In the genomic region with DNA sequence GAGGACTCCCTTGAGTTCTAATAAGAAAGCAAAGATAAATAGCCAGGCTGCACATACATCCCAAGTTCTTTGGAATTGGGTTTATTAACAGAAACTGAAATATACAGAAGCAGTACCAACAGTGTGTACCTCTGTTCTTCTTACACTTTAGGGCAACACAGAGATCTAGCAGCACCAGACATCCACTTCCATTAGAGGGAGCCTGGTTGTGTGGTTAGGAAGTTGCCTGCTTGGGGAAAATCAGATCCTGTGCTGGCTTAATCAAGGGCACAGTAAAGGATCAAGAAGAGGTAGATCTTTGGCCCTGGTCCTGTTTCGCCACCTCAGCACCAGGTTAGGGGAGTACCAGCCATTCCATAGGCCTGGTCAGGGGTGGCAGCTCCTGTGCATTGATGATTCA, we compare ENCODE assay signal across 19 cellular contexts.
DNase-seq lines count a peak whose midpoint lies in the region; ATAC-seq, FAIRE-seq and TF ChIP-seq lines count a peak whose summit lies in the region.
"Had no signal": no experiment of that assay in that cellular context is flagged by ENCODE, and none has a peak within 500 bp of the region (broad histone marks: within the 10 kb centered on the region; RNA-seq: fewer than 3 reads in every experiment).

No MANE protein-coding gene starts in this region.

- peaks cover 25% of the 10 kb centered on the region for H3K9me3 Mint-ChIP-seq in activated T-helper 2 cell treated with anti-CD3 and anti-CD28 coated beads, Interferon-gamma antibody, Interleukin-2, Interleukin-4, amounts not matched to agents 10 μg/mL and 5 μg/mL and 100 μg/mL, durations not matched to agents 14 hours and 24 hours and 36 hours

- H3K4me3 Mint-ChIP-seq in activated T-helper 2 cell treated with anti-CD3 and anti-CD28 coated beads, Interferon-gamma antibody, Interleukin-2, Interleukin-4, amounts not matched to agents 10 μg/mL and 5 μg/mL and 100 μg/mL, durations not matched to agents 14 hours and 24 hours and 36 hours (ENCODE audit: low read depth) = no peak overlapping the region
- H3K4me3 Mint-ChIP-seq: activated CD4-positive, alpha-beta T cell treated with anti-CD3 and anti-CD28 coated beads for 36 hours; B cell; effector memory CD8-positive, alpha-beta T cell; naive thymus-derived CD4-positive, alpha-beta T cell had no signal

- H3K4me2 ChIP-seq in keratinocyte (ENCODE audit: control insufficient read depth, extremely low read depth, insufficient read depth, low read depth, low read length) = no peak overlapping the region

- no peaks in the 10 kb centered on the region for H3K9me3 ChIP-seq in keratinocyte (ENCODE audit: control insufficient read depth, low read depth, low read length)
- no peaks in the 10 kb centered on the region for H3K9me3 ChIP-seq in HAP-1
- H3K9me3 ChIP-seq: SJCRH30 had no signal

- ATAC-seq in HG02763 (IDR thresholded peaks at IDR 0.05; ENCODE audit: unreplicated experiment) = no peak
- ATAC-seq: activated CD4-positive, alpha-beta T cell treated with anti-CD3 and anti-CD28 coated beads for 36 hours; effector memory CD8-positive, alpha-beta T cell; naive thymus-derived CD4-positive, alpha-beta T cell had no signal

- FAIRE-seq in keratinocyte (lab: Jason Lieb, UNC) = no peak

- H3K4me1 ChIP-seq in keratinocyte (ENCODE audit: control insufficient read depth, extremely low read depth, insufficient read depth, low read length) (no peaks in the 10 kb centered on the region), HAP-1 (no peaks in the 10 kb centered on the region)
- H3K4me1 ChIP-seq: parathyroid adenoma, SJCRH30 had no signal

- no peak overlapping the region for H3K9ac ChIP-seq in keratinocyte (ENCODE audit: control insufficient read depth, extremely low read depth, insufficient read depth, low read length)
- H3K9ac ChIP-seq: parathyroid adenoma had no signal

- H3K36me3 Mint-ChIP-seq in activated T-helper 2 cell treated with anti-CD3 and anti-CD28 coated beads, Interferon-gamma antibody, Interleukin-2, Interleukin-4, amounts not matched to agents 10 μg/mL and 5 μg/mL and 100 μg/mL, durations not matched to agents 14 hours and 24 hours and 36 hours (ENCODE audit: low read depth) = no peaks in the 10 kb centered on the region
- H3K36me3 Mint-ChIP-seq: naive thymus-derived CD4-positive, alpha-beta T cell had no signal

- H3K4me1 Mint-ChIP-seq in activated T-helper 2 cell treated with anti-CD3 and anti-CD28 coated beads, Interferon-gamma antibody, Interleukin-2, Interleukin-4, amounts not matched to agents 10 μg/mL and 5 μg/mL and 100 μg/mL, durations not matched to agents 14 hours and 24 hours and 36 hours (ENCODE audit: low read depth) = no peaks in the 10 kb centered on the region
- H3K4me1 Mint-ChIP-seq: activated CD4-positive, alpha-beta T cell treated with anti-CD3 and anti-CD28 coated beads for 36 hours; B cell; naive thymus-derived CD4-positive, alpha-beta T cell had no signal

- in situ Hi-C loops in HAP-1 (cut with MboI; ENCODE audit: low sequenced_read_pairs) = no loop called here

- dilution Hi-C loops in keratinocyte (cut with MboI; ENCODE audit: extremely low pct_ligation_motif_present, low sequenced_read_pairs) = no loop called here

- no peaks in the 10 kb centered on the region for H3K9me1 ChIP-seq in keratinocyte (ENCODE audit: control insufficient read depth, extremely low read depth, insufficient read depth, low read length)

- H3K27ac Mint-ChIP-seq in activated T-helper 2 cell treated with anti-CD3 and anti-CD28 coated beads, Interferon-gamma antibody, Interleukin-2, Interleukin-4, amounts not matched to agents 10 μg/mL and 5 μg/mL and 100 μg/mL, durations not matched to agents 14 hours and 24 hours and 36 hours = no peak overlapping the region
- H3K27ac Mint-ChIP-seq: activated CD4-positive, alpha-beta T cell treated with anti-CD3 and anti-CD28 coated beads for 36 hours; B cell; effector memory CD8-positive, alpha-beta T cell; naive thymus-derived CD4-positive, alpha-beta T cell had no signal

- intact Hi-C loops in activated T-helper 2 cell treated with anti-CD3 and anti-CD28 coated beads, Interferon-gamma antibody, Interleukin-2, Interleukin-4, amounts not matched to agents 10 μg/mL and 5 μg/mL and 100 μg/mL, durations not matched to agents 14 hours and 24 hours and 36 hours (cut with micrococcal nuclease) = no loop called here

- no peak overlapping the region for H3K27ac ChIP-seq in 22Rv1
- no peak overlapping the region for H3K27ac ChIP-seq in keratinocyte (ENCODE audit: control insufficient read depth, insufficient read depth, low read length)
- H3K27ac ChIP-seq: parathyroid adenoma, SJCRH30, skin epidermis had no signal

- peak; percentile 18 for DNase-seq in H7
- peak; percentile 4 for DNase-seq in amniotic epithelial cell (ENCODE audit: low read depth)
- DNase-seq in keratinocyte (ENCODE audit: low read depth, low spot score) = no peak
- DNase-seq in HAP-1 (ENCODE audit: low spot score in 2 of 2) = no peak
- no peak for DNase-seq in activated T-helper 2 cell treated with anti-CD3 and anti-CD28 coated beads, Interferon-gamma antibody, Interleukin-2, Interleukin-4, amounts not matched to agents 10 μg/mL and 5 μg/mL and 100 μg/mL, durations not matched to agents 14 hours and 24 hours and 36 hours (ENCODE audit: low spot score)
- DNase-seq: activated CD4-positive, alpha-beta T cell treated with anti-CD3 and anti-CD28 coated beads for 36 hours; activated gamma-delta T cell treated with Interleukin-2 at 50 U/mL for 16 hours; effector memory CD8-positive, alpha-beta T cell; foreskin melanocyte; IMR-90; naive thymus-derived CD4-positive, alpha-beta T cell; NCI-H345; SJCRH30; T-helper 9 cell had no signal

- H3K27me3 ChIP-seq in H7 (ENCODE audit: control insufficient read depth, insufficient read depth, low read length) (no peaks in the 10 kb centered on the region), keratinocyte (ENCODE audit: control insufficient read depth, extremely low read depth, insufficient read depth, low read length) (no peaks in the 10 kb centered on the region), HAP-1 (ENCODE audit: low read depth) (no peaks in the 10 kb centered on the region)
- H3K27me3 ChIP-seq: SJCRH30 had no signal

- no peaks in the 10 kb centered on the region for H3K79me2 ChIP-seq in keratinocyte (ENCODE audit: control insufficient read depth, insufficient read depth, low read length)
- H3K79me2 ChIP-seq: parathyroid adenoma had no signal

- TF ChIP-seq CTCF in 22Rv1 (IDR thresholded peaks at IDR 0.05) (0 out of 2 replicates have a peak, but pooled peaks have one; percentile 8), keratinocyte (optimal IDR thresholded peaks at IDR 0.05 in 1 of 3, IDR thresholded peaks at IDR 0.05 in 1 of 3, conservative IDR thresholded peaks at IDR 0.05 in 1 of 3; ENCODE audit: extremely low read depth in 1 of 3, insufficient read depth in 2 of 3, low read length in 3 of 3) (peak in 2 of 3 experiments; percentile 24 to 33)

- no peaks in the 10 kb centered on the region for H3K27me3 Mint-ChIP-seq in activated T-helper 2 cell treated with anti-CD3 and anti-CD28 coated beads, Interferon-gamma antibody, Interleukin-2, Interleukin-4, amounts not matched to agents 10 μg/mL and 5 μg/mL and 100 μg/mL, durations not matched to agents 14 hours and 24 hours and 36 hours (ENCODE audit: low read depth)
- H3K27me3 Mint-ChIP-seq: activated CD4-positive, alpha-beta T cell treated with anti-CD3 and anti-CD28 coated beads for 36 hours; effector memory CD8-positive, alpha-beta T cell; naive thymus-derived CD4-positive, alpha-beta T cell had no signal

- H3K36me3 ChIP-seq in H7 (replicated peaks; ENCODE audit: control insufficient read depth, insufficient read depth, low read length) (no peaks in the 10 kb centered on the region), keratinocyte (ENCODE audit: control insufficient read depth in 2 of 2, extremely low read depth in 1 of 2, insufficient read depth in 2 of 2, low read length in 2 of 2) (no peaks in the 10 kb centered on the region), HAP-1 (replicated peaks) (no peaks in the 10 kb centered on the region)
- H3K36me3 ChIP-seq: SJCRH30 had no signal

- H3K4me3 ChIP-seq in H7 (ENCODE audit: insufficient read depth, low read depth, low read length) (no peak overlapping the region), keratinocyte (ENCODE audit: control insufficient read depth in 2 of 3, extremely low read depth in 1 of 3, insufficient read depth in 2 of 3, low read depth in 1 of 3, low read length in 3 of 3) (no peak overlapping the region), HAP-1 (no peak overlapping the region)
- H3K4me3 ChIP-seq: SJCRH30, skin epidermis had no signal

- no peak overlapping the region for H2AFZ ChIP-seq in keratinocyte (ENCODE audit: control insufficient read depth, low read length)
- H2AFZ ChIP-seq: parathyroid adenoma had no signal

- H4K20me1 ChIP-seq in keratinocyte (ENCODE audit: control insufficient read depth, extremely low read depth, insufficient read depth, low read length) = no peaks in the 10 kb centered on the region

Comparison
In these comparisons a context has a peak if more than half of its experiments do, and no peak if none do; other contexts are left out.
1. DNase-seq: peak in H7 (single experiment) and amniotic epithelial cell (single experiment); none in keratinocyte (single experiment), HAP-1 (0 of 2) and activated T-helper 2 cell treated with anti-CD3 and anti-CD28 coated beads, Interferon-gamma antibody, Interleukin-2, Interleukin-4, amounts not matched to agents 10 μg/mL and 5 μg/mL and 100 μg/mL, durations not matched to agents 14 hours and 24 hours and 36 hours (single experiment).